Comparison of ENCODE assay signal across 8 cellular contexts in genomic region chr1:69737527-69738176, GRCh38.
DNase-seq lines count a peak whose midpoint lies in the region; ATAC-seq and TF ChIP-seq lines count a peak whose summit lies in the region.
"Had no signal": no experiment of that assay in that cellular context is flagged by ENCODE, and none has a peak within 500 bp of the region (broad histone marks: within the 10 kb centered on the region; RNA-seq: fewer than 3 reads in every experiment).

No MANE protein-coding gene starts in this region.

- no peaks in the 10 kb centered on the region for H3K79me2 ChIP-seq in Karpas-422 (ENCODE audit: low read length)

- intact Hi-C loops in mucosa of descending colon (cut with DNase I, micrococcal nuclease): no loop called here

- TF ChIP-seq CTCF in GM10248 (IDR thresholded peaks at IDR 0.05; ENCODE audit: control extremely low read depth, extremely low read depth, low read depth, missing control alignments): peak; percentile 50
- TF ChIP-seq CTCF in endothelial cell (IDR thresholded peaks at IDR 0.05; ENCODE audit: unreplicated experiment): peak; percentile 70
- TF ChIP-seq CTCF in mucosa of descending colon (IDR thresholded peaks at IDR 0.05): peak; percentile 32

- H3K27ac ChIP-seq in Karpas-422 (ENCODE audit: low read length): no peak overlapping the region

- H3K4me1 ChIP-seq in Karpas-422 (ENCODE audit: low read length) (no peaks in the 10 kb centered on the region), mucosa of descending colon (ENCODE audit: low read depth) (no peaks in the 10 kb centered on the region)

- H3K9me3 ChIP-seq in Karpas-422 (ENCODE audit: low read length) (no peaks in the 10 kb centered on the region), mucosa of descending colon (no peaks in the 10 kb centered on the region)

- no peak overlapping the region for H3K9ac ChIP-seq in Karpas-422 (ENCODE audit: low read length)

- CTCF ChIA-PET in GM10248 (lab: Yijun Ruan, JAX): interaction anchor here (0.6 to 4.6 kb wide), 37 partner anchors 8 to 1978 kb away, joined by 3 to 45 read pairs (median 4); partner anchors contain the start of gene DEPDC1

- POLR2A ChIA-PET in GM10248 (lab: Yijun Ruan, JAX): no interaction called here

- H3K4me1 Mint-ChIP-seq in endothelial cell (ENCODE audit: unreplicated experiment): no peaks in the 10 kb centered on the region
- H3K4me1 Mint-ChIP-seq: central memory CD8-positive, alpha-beta T cell had no signal

- H2AFZ ChIP-seq in Karpas-422 (ENCODE audit: low read length): no peak overlapping the region

- H3K36me3 Mint-ChIP-seq in endothelial cell (ENCODE audit: low read depth, unreplicated experiment): no peaks in the 10 kb centered on the region

- no peak overlapping the region for H3K4me3 ChIP-seq in Karpas-422 (ENCODE audit: low read length)
- no peak overlapping the region for H3K4me3 ChIP-seq in mucosa of descending colon

- H3K4me3 Mint-ChIP-seq in endothelial cell (ENCODE audit: unreplicated experiment): no peak overlapping the region
- H3K4me3 Mint-ChIP-seq: central memory CD8-positive, alpha-beta T cell had no signal

- H3K27ac Mint-ChIP-seq in endothelial cell (ENCODE audit: unreplicated experiment): no peak overlapping the region

- no peaks in the 10 kb centered on the region for H3K9me3 Mint-ChIP-seq in endothelial cell (ENCODE audit: unreplicated experiment)
- H3K9me3 Mint-ChIP-seq: central memory CD8-positive, alpha-beta T cell had no signal

- no peaks in the 10 kb centered on the region for H3K27me3 ChIP-seq in Karpas-422 (ENCODE audit: low read length)

- H3K4me2 ChIP-seq in Karpas-422 (ENCODE audit: low read depth, low read length, poor library complexity, severe bottlenecking): no peak overlapping the region

- no peaks in the 10 kb centered on the region for H3K27me3 Mint-ChIP-seq in endothelial cell (ENCODE audit: unreplicated experiment)
- H3K27me3 Mint-ChIP-seq: central memory CD8-positive, alpha-beta T cell had no signal

- ATAC-seq in GM21723 (IDR thresholded peaks at IDR 0.05; ENCODE audit: unreplicated experiment): peak; percentile 83
- peak; percentile 68 for ATAC-seq in mucosa of descending colon

- DNase-seq in GM10248 (ENCODE audit: extremely low spot score) (peak; percentile 10), Karpas-422 (peak; percentile 82), OCI-M2 (lab: John Stamatoyannopoulos, UW; ENCODE audit: unreplicated experiment) (peak; percentile 21), endothelial cell (ENCODE audit: low spot score) (peak; percentile 55), mucosa of descending colon (peak in 1 of 3 donors; percentile 68), T-helper 9 cell (no peak)

- H4K20me1 ChIP-seq in Karpas-422 (ENCODE audit: insufficient read depth, low read depth, low read length): no peaks in the 10 kb centered on the region

- H3K36me3 ChIP-seq in Karpas-422 (ENCODE audit: insufficient read depth, low read length): no peaks in the 10 kb centered on the region
- no peaks in the 10 kb centered on the region for H3K36me3 ChIP-seq in mucosa of descending colon (ENCODE audit: low read depth)

- no peaks in the 10 kb centered on the region for H3K9me2 ChIP-seq in Karpas-422 (replicated peaks; ENCODE audit: insufficient read depth, low read length)
